1 cellular context compared by ENCODE assay signal in genomic region chr2:195471163-195471562, GRCh38.
TF ChIP-seq lines count a peak whose summit lies in the region.

No MANE protein-coding gene starts in this region.

TF ChIP-seq in K562, 482 proteins besides CTCF, POLR2A, EP300 and RAD21 (continued from another document):
- TF ChIP-seq CLOCK (CRISPR knock-in tag; IDR thresholded peaks at IDR 0.05; ENCODE audit: borderline replicate concordance) (no peak), KLF16 (IDR thresholded peaks at IDR 0.05) (no peak), HDAC3 (IDR thresholded peaks at IDR 0.05; ENCODE audit: borderline replicate concordance, partially characterized antibody) (no peak), SREBF2 (CRISPR knock-in tag; IDR thresholded peaks at IDR 0.05) (no peak), SMARCA4 (IDR thresholded peaks at IDR 0.05) (no peak), SUPT5H (IDR thresholded peaks at IDR 0.05) (0 out of 2 replicates have a peak, but pooled peaks have one; percentile 38), ZFP1 (CRISPR knock-in tag; IDR thresholded peaks at IDR 0.05) (no peak)
